22 cellular contexts compared by ENCODE assay signal in genomic region chr19:45517641-45518468, GRCh38. TPM values are rescaled to one million over a fixed set of nuclear protein-coding genes. Genes with fewer than 3 reads are reported as not detected.
DNase-seq lines count a peak whose midpoint lies in the region; ATAC-seq, FAIRE-seq and TF ChIP-seq lines count a peak whose summit lies in the region.
"Had no signal": no experiment of that assay in that cellular context is flagged by ENCODE, and none has a peak within 500 bp of the region (broad histone marks: within the 10 kb centered on the region; RNA-seq: fewer than 3 reads in every experiment).

No MANE protein-coding gene starts in this region.

- peak overlapping the region; percentile 21 for H3K27ac ChIP-seq in AG04450 (ENCODE audit: low read depth, low read length)
- no peak overlapping the region for H3K27ac ChIP-seq in astrocyte (ENCODE audit: low read depth, low read length)
- no peak overlapping the region for H3K27ac ChIP-seq in testis
- peak overlapping the region in 1 of 2 donors; percentile 30 for H3K27ac ChIP-seq in small intestine (ENCODE audit: low read depth in 1 of 2, low read length in 1 of 2)
- H3K27ac ChIP-seq: sigmoid colon, vagina had no signal

- peaks cover 92% of the 10 kb centered on the region for H4K20me1 ChIP-seq in astrocyte (ENCODE audit: insufficient read depth, low read length)

- FAIRE-seq in astrocyte (lab: Jason Lieb, UNC) (no peak), small intestine (lab: Jason Lieb, UNC) (no peak)
- FAIRE-seq: frontal cortex, GM12891, H54 had no signal

- no peak overlapping the region for H2AFZ ChIP-seq in astrocyte (ENCODE audit: low read depth, low read length)

- H3K4me3 ChIP-seq in AG04450 (ENCODE audit: low read depth, low read length) (no peak overlapping the region), astrocyte (ENCODE audit: insufficient read depth, low read depth, low read length) (no peak overlapping the region), testis (no peak overlapping the region), small intestine (ENCODE audit: low read depth in 1 of 2, low read length in 2 of 2) (no peak overlapping the region)
- H3K4me3 ChIP-seq: sigmoid colon, vagina had no signal

- H3K4me1 Mint-ChIP-seq in CD14-positive monocyte = peaks cover 71% of the 10 kb centered on the region
- H3K4me1 Mint-ChIP-seq in astrocyte (ENCODE audit: low read depth, unreplicated experiment) = peaks cover 19% of the 10 kb centered on the region
- H3K4me1 Mint-ChIP-seq in naive thymus-derived CD8-positive, alpha-beta T cell = peaks cover 12 to 40% (median 38%) of the 10 kb centered on the region in 4 donors
- H3K4me1 Mint-ChIP-seq: brain had no signal

- H3K9ac ChIP-seq in astrocyte (ENCODE audit: low read length) = no peak overlapping the region

- POLR2A ChIA-PET in AG04450 (lab: Yijun Ruan, JAX) = no interaction called here
- POLR2A ChIA-PET in naive thymus-derived CD8-positive, alpha-beta T cell (lab: Charles Lee) = interaction anchor here (0.5 kb wide), 1 partner anchor 45 kb away, joined by 3 read pairs; no protein-coding TSS in a partner anchor

- TF ChIP-seq CTCF in AG04450 (IDR thresholded peaks at IDR 0.05; ENCODE audit: low read depth, low read length) (no peak), CD14-positive monocyte (IDR thresholded peaks at IDR 0.05) (no peak), astrocyte (IDR thresholded peaks at IDR 0.05; ENCODE audit: insufficient read depth, low read depth, low read length) (no peak), testis (IDR thresholded peaks at IDR 0.05) (no peak)

- H3K4me1 ChIP-seq in astrocyte (ENCODE audit: insufficient read depth, low read length) (peaks cover 12% of the 10 kb centered on the region), testis (peaks cover 20% of the 10 kb centered on the region), small intestine (ENCODE audit: control insufficient read depth in 2 of 2, insufficient read depth in 1 of 2, low read depth in 1 of 2, low read length in 1 of 2) (peaks cover 9 to 16% of the 10 kb centered on the region in 2 donors)
- H3K4me1 ChIP-seq: BE2C had no signal

- H3K9me3 ChIP-seq in AG04450 (ENCODE audit: control insufficient read depth, insufficient read depth, low read length) (no peaks in the 10 kb centered on the region), astrocyte (ENCODE audit: insufficient read depth, low read depth, low read length) (no peaks in the 10 kb centered on the region), testis (no peaks in the 10 kb centered on the region), small intestine (ENCODE audit: control insufficient read depth, low read depth) (no peaks in the 10 kb centered on the region)
- H3K9me3 ChIP-seq: BE2C, sigmoid colon, vagina had no signal

- peaks cover 72% of the 10 kb centered on the region for H3K79me2 ChIP-seq in astrocyte (ENCODE audit: insufficient read depth, low read length)

- H3K9me3 Mint-ChIP-seq in CD14-positive monocyte (no peaks in the 10 kb centered on the region), astrocyte (ENCODE audit: unreplicated experiment) (no peaks in the 10 kb centered on the region)
- H3K9me3 Mint-ChIP-seq in naive thymus-derived CD8-positive, alpha-beta T cell = no peaks in the 10 kb centered on the region
- H3K9me3 Mint-ChIP-seq: activated naive CD4-positive, alpha-beta T cell treated with anti-CD3 and anti-CD28 coated beads, Interleukin-2, amount 50 U/mL, for 24 hours; brain had no signal

- H3K27ac Mint-ChIP-seq in CD14-positive monocyte (peak overlapping the region in 6 of 7 donors; percentile 60 to 99 (median 76)), astrocyte (ENCODE audit: unreplicated experiment) (no peak overlapping the region)
- peak overlapping the region in 9 of 10 donors; percentile 11 to 85 (median 65) for H3K27ac Mint-ChIP-seq in naive thymus-derived CD8-positive, alpha-beta T cell
- H3K27ac Mint-ChIP-seq: activated naive CD4-positive, alpha-beta T cell treated with anti-CD3 and anti-CD28 coated beads, Interleukin-2, amount 50 U/mL, for 24 hours had no signal

- H3K36me3 Mint-ChIP-seq in CD14-positive monocyte (peaks cover 51 to 88% of the 10 kb centered on the region in 2 donors), astrocyte (ENCODE audit: low read depth, unreplicated experiment) (peaks cover 18% of the 10 kb centered on the region)
- peaks cover 0 to 58% (median 0%) of the 10 kb centered on the region in 3 donors for H3K36me3 Mint-ChIP-seq in naive thymus-derived CD8-positive, alpha-beta T cell

- 80 to 85% methylated on average over 40 to 50 of the region's 50 CpGs for WGBS in testis, 2 donors
- WGBS in small intestine, 3 donors = 88 to 89% (median 88%) methylated on average over 48 to 50 of the region's 50 CpGs

- H3K36me3 ChIP-seq in astrocyte (ENCODE audit: insufficient read depth, low read length) (peaks cover 39% of the 10 kb centered on the region), testis (ENCODE audit: low read depth, missing control alignments) (no peaks in the 10 kb centered on the region), small intestine (ENCODE audit: control insufficient read depth in 2 of 2, insufficient read depth in 2 of 2, low read length in 2 of 2) (peaks cover 3 to 15% of the 10 kb centered on the region in 2 donors)

- H3K4me3 Mint-ChIP-seq in CD14-positive monocyte = no peak overlapping the region
- H3K4me3 Mint-ChIP-seq in astrocyte (ENCODE audit: unreplicated experiment) = peak overlapping the region; percentile 40
- peak overlapping the region in 2 of 10 donors; percentile 18 to 34 for H3K4me3 Mint-ChIP-seq in naive thymus-derived CD8-positive, alpha-beta T cell
- H3K4me3 Mint-ChIP-seq: activated naive CD4-positive, alpha-beta T cell treated with anti-CD3 and anti-CD28 coated beads, Interleukin-2, amount 50 U/mL, for 24 hours; brain had no signal

- no peak for ATAC-seq in naive thymus-derived CD8-positive, alpha-beta T cell

- intact Hi-C loops in CD14-positive monocyte (cut with micrococcal nuclease) (no loop called here), testis (cut with DNase I; ENCODE audit: low total_unique reads) (no loop called here)

- H3K4me2 ChIP-seq in astrocyte (ENCODE audit: low read length) = no peak overlapping the region

- CTCF ChIA-PET in AG04450 (lab: Charles Lee) = no interaction called here

- no peaks in the 10 kb centered on the region for H3K27me3 ChIP-seq in AG04450 (ENCODE audit: control insufficient read depth, insufficient read depth, low read length)
- no peaks in the 10 kb centered on the region for H3K27me3 ChIP-seq in astrocyte (ENCODE audit: insufficient read depth, low read length)
- H3K27me3 ChIP-seq in testis = no peaks in the 10 kb centered on the region
- H3K27me3 ChIP-seq in small intestine (ENCODE audit: control insufficient read depth in 2 of 2, insufficient read depth in 2 of 2, low read length in 2 of 2) = no peaks in the 10 kb centered on the region
- H3K27me3 ChIP-seq: BE2C, sigmoid colon, vagina had no signal

- TF ChIP-seq POLR2A in testis (IDR thresholded peaks at IDR 0.05) = no peak

- H3K27me3 Mint-ChIP-seq in CD14-positive monocyte (ENCODE audit: low read depth in 3 of 3) (no peaks in the 10 kb centered on the region), astrocyte (ENCODE audit: low read depth, unreplicated experiment) (no peaks in the 10 kb centered on the region)
- H3K27me3 Mint-ChIP-seq in naive thymus-derived CD8-positive, alpha-beta T cell = no peaks in the 10 kb centered on the region
- H3K27me3 Mint-ChIP-seq: activated naive CD4-positive, alpha-beta T cell treated with anti-CD3 and anti-CD28 coated beads, Interleukin-2, amount 50 U/mL, for 24 hours; brain had no signal

- DNase-seq in AG04450 (ENCODE audit: low read depth, low spot score) = no peak
- no peak for DNase-seq in CD14-positive monocyte (ENCODE audit: low spot score)
- no peak for DNase-seq in astrocyte (ENCODE audit: low read depth)
- no peak for DNase-seq in naive thymus-derived CD8-positive, alpha-beta T cell
- DNase-seq in testis = no peak
- no peak for DNase-seq in small intestine
- no peak for DNase-seq in NCI-H128 (lab: John Stamatoyannopoulos, UW; ENCODE audit: unreplicated experiment)
- DNase-seq: activated CD4-positive, CD25-positive, alpha-beta regulatory T cell; BE2C; dermis blood vessel endothelial cell; IMR-90; midbrain; NCI-H2029 treated with DMSO at 0.1 percent for 48 hours; SHP77 treated with DMSO at 0.1 percent for 48 hours; sigmoid colon; stimulated activated CD4-positive, alpha-beta T cell treated with anti-CD3 and anti-CD28 coated beads, Interleukin-1b, Interleukin-23, amount 100 ng/mL, for 48 hours had no signal

RNA-seq across cellular contexts. Expression of gene VASP, which starts 10.6 kb away (rescaled TPM):
- polyA plus RNA-seq in AG04450 (2011; rRNA removed) = 49.6 and 60.8 TPM in 2 replicates
- 55.6 and 60.8 TPM in 2 replicates for polyA minus RNA-seq in AG04450 (2011; rRNA and poly(A)+ RNA removed)
- 100 to 1,000 TPM; 132 to 144 TPM for polyA plus RNA-seq in CD14-positive monocyte
- total RNA-seq in astrocyte = 205 and 222 TPM in 2 replicates
- 10 to 100 TPM; 72.0 to 72.1 TPM for total RNA-seq in naive thymus-derived CD8-positive, alpha-beta T cell
- 10 to 100 TPM; 39.9 to 49.6 (median 49.0) TPM for polyA plus RNA-seq in naive thymus-derived CD8-positive, alpha-beta T cell
- total RNA-seq in testis = 10 to 100 TPM; 52.7 to 57.9 TPM
- 37.7 TPM for polyA plus RNA-seq in testis (ENCODE audit: insufficient read depth, low read depth, low replicate concordance)
- polyA plus RNA-seq in small intestine = 100 to 1,000 TPM in 2 of 3 donors, 10 to 100 TPM in 1; 93.2 to 132 (median 128) TPM

RNA-seq across cellular contexts. Expression of gene PPM1N, which starts 19.6 kb away (rescaled TPM):
- 1.5 and 1.8 TPM in 2 replicates for polyA plus RNA-seq in AG04450 (2011; rRNA removed)
- polyA minus RNA-seq in AG04450 (2011; rRNA and poly(A)+ RNA removed) = not detected in 2 replicates
- 1 to 10 TPM; 1.3 to 2.7 TPM for polyA plus RNA-seq in CD14-positive monocyte
- total RNA-seq in astrocyte = 0.67 and 1.3 TPM in 2 replicates
- total RNA-seq in naive thymus-derived CD8-positive, alpha-beta T cell = 10 to 100 TPM; 12.4 to 15.6 TPM
- polyA plus RNA-seq in naive thymus-derived CD8-positive, alpha-beta T cell = 1 to 10 TPM; 7.2 to 8.7 (median 7.7) TPM
- total RNA-seq in testis = 1 to 10 TPM; 1.9 to 2.3 TPM
- polyA plus RNA-seq in testis (ENCODE audit: insufficient read depth, low read depth, low replicate concordance) = 3.4 TPM
- polyA plus RNA-seq in small intestine = 1 to 10 TPM; 1.3 to 1.9 (median 1.8) TPM

RNA-seq across cellular contexts. Expression of gene RTN2, which starts 21.0 kb away (rescaled TPM):
- polyA plus RNA-seq in AG04450 (2011; rRNA removed) = 13.6 and 15.5 TPM in 2 replicates
- 9.9 and 17.8 TPM in 2 replicates for polyA minus RNA-seq in AG04450 (2011; rRNA and poly(A)+ RNA removed)
- 1 to 10 TPM; 1.5 to 2.7 TPM for polyA plus RNA-seq in CD14-positive monocyte
- 29.1 and 35.3 TPM in 2 replicates for total RNA-seq in astrocyte
- total RNA-seq in naive thymus-derived CD8-positive, alpha-beta T cell = 1 to 10 TPM; 1.0 to 1.8 TPM
- under 1 TPM in 2 of 3 donors, not detected in 1; 0.27 to 0.41 TPM for polyA plus RNA-seq in naive thymus-derived CD8-positive, alpha-beta T cell
- 1 to 10 TPM; 5.2 to 5.3 TPM for total RNA-seq in testis
- polyA plus RNA-seq in testis (ENCODE audit: insufficient read depth, low read depth, low replicate concordance) = 4.2 TPM
- 1 to 10 TPM; 1.6 to 9.1 (median 1.9) TPM for polyA plus RNA-seq in small intestine

RNA-seq across cellular contexts. Expression of gene FOSB, which starts 50.1 kb away (rescaled TPM):
- polyA plus RNA-seq in AG04450 (2011; rRNA removed) (1.3 and 1.7 TPM in 2 replicates), CD14-positive monocyte (10 to 100 TPM; 27.3 to 28.2 TPM), testis (ENCODE audit: insufficient read depth, low read depth, low replicate concordance) (22.7 TPM), small intestine (10 to 100 TPM in 1 of 3 donors, 1 to 10 TPM in 1, under 1 TPM in 1; 0.89 to 19.0 (median 2.2) TPM)
- polyA minus RNA-seq in AG04450 (2011; rRNA and poly(A)+ RNA removed) = 12.2 and 19.2 TPM in 2 replicates
- total RNA-seq in astrocyte (8.2 and 13.3 TPM in 2 replicates), testis (1 to 10 TPM; 1.2 to 3.9 TPM)
- 1 to 10 TPM; 3.5 TPM for total RNA-seq in naive thymus-derived CD8-positive, alpha-beta T cell
- 10 to 100 TPM; 10.2 to 11.4 (median 11.0) TPM for polyA plus RNA-seq in naive thymus-derived CD8-positive, alpha-beta T cell
